8 cellular contexts compared by ENCODE assay signal in genomic region chr17:65099941-65100315, GRCh38. TPM values are rescaled to one million over a fixed set of nuclear protein-coding genes. Genes with fewer than 3 reads are reported as not detected.
DNase-seq lines count a peak whose midpoint lies in the region; ATAC-seq and TF ChIP-seq lines count a peak whose summit lies in the region.

No MANE protein-coding gene starts in this region.

- H3K4me3 ChIP-seq in gastroesophageal sphincter = peak overlapping the region; percentile 54 to 63

- no peaks in the 10 kb centered on the region for H3K9me3 ChIP-seq in gastroesophageal sphincter

- H3K27ac ChIP-seq in gastroesophageal sphincter = peak overlapping the region; percentile 67 to 87 (median 81)

- no peaks in the 10 kb centered on the region for H3K27me3 ChIP-seq in gastroesophageal sphincter

- peaks cover 0 to 56% (median 12%) of the 10 kb centered on the region in 3 donors for H3K4me1 ChIP-seq in gastroesophageal sphincter

- TF ChIP-seq EP300 in gastroesophageal sphincter (IDR thresholded peaks at IDR 0.05) = no peak

- H3K36me3 ChIP-seq in gastroesophageal sphincter = no peaks in the 10 kb centered on the region

- TF ChIP-seq POLR2A in gastroesophageal sphincter (IDR thresholded peaks at IDR 0.05) = no peak

- DNase-seq in NCI-H2171 treated with DMSO at 0.1 percent for 48 hours (lab: John Stamatoyannopoulos, UW) (peak; percentile 30), NCI-H2171 (lab: John Stamatoyannopoulos, UW) (no peak), NCI-H69 (lab: John Stamatoyannopoulos, UW) (peak; percentile 51), activated T-helper 1 cell treated with Interleukin-2 at 50 U/mL for 16 hours (ENCODE audit: low read depth) (peak; percentile 20), retina (peak; percentile 9), NCI-H524 treated with DMSO at 0.1 percent for 48 hours (lab: John Stamatoyannopoulos, UW) (no peak)

- WGBS in gastroesophageal sphincter (ENCODE audit: low coverage in 1 of 2), 2 donors = 52% methylated on average over 5 of the region's 5 CpGs

- peak; percentile 75 for ATAC-seq in HG02798 (IDR thresholded peaks at IDR 0.05; ENCODE audit: poor library complexity, unreplicated experiment)
- ATAC-seq in gastroesophageal sphincter = peak; percentile 40

- TF ChIP-seq CTCF in gastroesophageal sphincter (IDR thresholded peaks at IDR 0.05) = no peak

RNA-seq across cellular contexts. Expression of gene RGS9, which starts 37.2 kb away (rescaled TPM):
- total RNA-seq in gastroesophageal sphincter = 10 to 100 TPM; 17.4 to 43.9 (median 40.8) TPM

RNA-seq across cellular contexts. Expression of gene GNA13, which starts 43.4 kb away (rescaled TPM):
- 100 to 1,000 TPM in 1 of 4 donors, 10 to 100 TPM in 3; 60.5 to 103 (median 92.5) TPM for total RNA-seq in gastroesophageal sphincter

Comparison
In these comparisons a context has a peak if more than half of its experiments do, and no peak if none do; other contexts are left out.
1. DNase-seq: peak in NCI-H2171 treated with DMSO at 0.1 percent for 48 hours (single experiment), NCI-H69 (single experiment), activated T-helper 1 cell treated with Interleukin-2 at 50 U/mL for 16 hours (single experiment) and retina (single experiment); none in NCI-H2171 (single experiment) and NCI-H524 treated with DMSO at 0.1 percent for 48 hours (single experiment).